18 cellular contexts compared by ENCODE assay signal in the genomic region with DNA sequence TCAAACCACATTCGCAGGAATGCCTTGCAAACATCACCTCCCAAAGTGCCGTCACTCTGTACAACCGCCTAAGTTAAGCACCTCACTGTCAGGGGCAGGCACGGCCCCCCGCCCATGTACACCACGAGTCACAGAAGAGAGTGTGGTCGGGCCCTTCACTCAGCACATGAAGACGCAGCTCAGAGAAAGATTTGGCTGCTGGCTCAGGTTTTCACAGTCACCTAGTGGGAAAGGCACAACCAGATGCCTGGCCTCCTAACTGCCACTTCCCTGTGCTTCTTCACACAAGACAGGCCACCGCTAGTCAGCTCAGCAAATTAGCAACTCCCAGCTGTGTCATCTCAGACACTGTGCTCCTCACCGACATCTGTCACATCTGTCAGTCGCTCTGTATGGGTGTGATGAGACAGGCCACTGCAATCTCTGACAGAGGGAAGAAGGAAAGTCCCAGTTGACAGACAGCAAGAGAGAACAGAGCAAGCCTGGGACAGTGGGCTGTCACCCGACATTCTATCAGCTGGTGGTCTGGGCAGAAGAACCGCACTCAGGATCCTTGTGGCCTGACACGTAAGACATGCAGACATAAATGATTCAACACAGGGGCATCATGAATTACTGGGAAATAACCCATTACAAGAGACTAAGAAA.
A peak's percentile ranks its signal among the peaks of the same experiment; 100 is the strongest.
DNase-seq lines count a peak whose midpoint lies in the region; ATAC-seq and TF ChIP-seq lines count a peak whose summit lies in the region.
"Had no signal": no experiment of that assay in that cellular context is flagged by ENCODE, and none has a peak within 500 bp of the region (broad histone marks: within the 10 kb centered on the region; RNA-seq: fewer than 3 reads in every experiment).

No MANE protein-coding gene starts in this region.

- H2AFZ ChIP-seq in PC-3 (ENCODE audit: low read length), result no peak overlapping the region
- H2AFZ ChIP-seq: hepatocyte had no signal

- CTCF ChIA-PET in activated CD8-positive, alpha-beta T cell treated with anti-CD3 and anti-CD28 coated beads for 36 hours (lab: Charles Lee), result interaction anchor here (0.8 kb wide), 1 partner anchor 128 kb away, joined by 3 read pairs; no protein-coding TSS in a partner anchor
- CTCF ChIA-PET in activated CD8-positive, alpha-beta T cell treated with anti-CD3 and anti-CD28 coated beads, Interleukin-2, amount 10 ng/mL, durations not matched to agents 7 days and 5 days (lab: Charles Lee), result no interaction called here
- CTCF ChIA-PET in PC-3 (lab: Charles Lee), result no interaction called here
- CTCF ChIA-PET in CD4-positive, alpha-beta T cell (lab: Charles Lee), result no interaction called here

- no peaks in the 10 kb centered on the region for H3K27me3 ChIP-seq in PC-3 (ENCODE audit: low read length)
- H3K27me3 ChIP-seq in CD4-positive, alpha-beta T cell (ENCODE audit: control insufficient read depth, insufficient read depth, low read length), result no peaks in the 10 kb centered on the region
- H3K27me3 ChIP-seq: hepatocyte, tibial nerve had no signal

- no TSS peak for BruUV-seq in PC-3 (replicated peaks; lab: Mats Ljungman, UMichigan)

- no peaks in the 10 kb centered on the region for H3K9me2 ChIP-seq in PC-3 (replicated peaks; ENCODE audit: low read length)

- H3K27ac ChIP-seq in PC-3 (ENCODE audit: low read length), result no peak overlapping the region
- no peak overlapping the region for H3K27ac ChIP-seq in CD4-positive, alpha-beta T cell (ENCODE audit: low read depth, low read length)
- H3K27ac ChIP-seq: hepatocyte, tibial nerve had no signal

- no peaks in the 10 kb centered on the region for H3K27me3 Mint-ChIP-seq in activated CD8-positive, alpha-beta T cell treated with anti-CD3 and anti-CD28 coated beads for 36 hours
- H3K27me3 Mint-ChIP-seq in activated CD8-positive, alpha-beta T cell treated with anti-CD3 and anti-CD28 coated beads, Interleukin-2, amount 10 ng/mL, durations not matched to agents 7 days and 5 days (ENCODE audit: low read depth), result peaks cover 2% of the 10 kb centered on the region
- no peaks in the 10 kb centered on the region for H3K27me3 Mint-ChIP-seq in glutamatergic neuron (ENCODE audit: unreplicated experiment)
- no peaks in the 10 kb centered on the region for H3K27me3 Mint-ChIP-seq in type B pancreatic cell
- H3K27me3 Mint-ChIP-seq in CD4-positive, alpha-beta T cell, result no peaks in the 10 kb centered on the region
- H3K27me3 Mint-ChIP-seq: activated naive CD8-positive, alpha-beta T cell treated with anti-CD3 and anti-CD28 coated beads, Interleukin-2, amount 10 ng/mL, durations not matched to agents 7 days and 5 days had no signal

- H3K4me3 Mint-ChIP-seq in activated CD8-positive, alpha-beta T cell treated with anti-CD3 and anti-CD28 coated beads for 36 hours, result no peak overlapping the region
- no peak overlapping the region for H3K4me3 Mint-ChIP-seq in activated CD8-positive, alpha-beta T cell treated with anti-CD3 and anti-CD28 coated beads, Interleukin-2, amount 10 ng/mL, durations not matched to agents 7 days and 5 days
- H3K4me3 Mint-ChIP-seq in glutamatergic neuron (ENCODE audit: unreplicated experiment) (no peak overlapping the region), type B pancreatic cell (no peak overlapping the region)
- H3K4me3 Mint-ChIP-seq in CD4-positive, alpha-beta T cell, result no peak overlapping the region
- H3K4me3 Mint-ChIP-seq: activated naive CD8-positive, alpha-beta T cell treated with anti-CD3 and anti-CD28 coated beads, Interleukin-2, amount 10 ng/mL, durations not matched to agents 7 days and 5 days had no signal

- no peaks in the 10 kb centered on the region for H4K20me1 ChIP-seq in PC-3 (ENCODE audit: low read length)

- no peak overlapping the region for H3K27ac Mint-ChIP-seq in activated CD8-positive, alpha-beta T cell treated with anti-CD3 and anti-CD28 coated beads for 36 hours
- no peak overlapping the region for H3K27ac Mint-ChIP-seq in activated CD8-positive, alpha-beta T cell treated with anti-CD3 and anti-CD28 coated beads, Interleukin-2, amount 10 ng/mL, durations not matched to agents 7 days and 5 days
- H3K27ac Mint-ChIP-seq in glutamatergic neuron (ENCODE audit: unreplicated experiment) (peak overlapping the region; percentile 91), type B pancreatic cell (peak overlapping the region; percentile 14)
- no peak overlapping the region for H3K27ac Mint-ChIP-seq in CD4-positive, alpha-beta T cell
- H3K27ac Mint-ChIP-seq: activated naive CD8-positive, alpha-beta T cell treated with anti-CD3 and anti-CD28 coated beads, Interleukin-2, amount 10 ng/mL, durations not matched to agents 7 days and 5 days had no signal

- intact Hi-C loops in activated CD8-positive, alpha-beta T cell treated with anti-CD3 and anti-CD28 coated beads for 36 hours (cut with micrococcal nuclease), result no loop called here
- intact Hi-C loops in PC-3 (cut with micrococcal nuclease), result no loop called here
- intact Hi-C loops in CD4-positive, alpha-beta T cell (cut with DNase I, micrococcal nuclease), result loop anchor here in 1 of 2 experiments (10.0 kb wide), 1 partner anchor 330 kb away; no protein-coding TSS in a partner anchor

- no peak overlapping the region for H3K4me3 ChIP-seq in PC-3 (ENCODE audit: low read length)
- H3K4me3 ChIP-seq: hepatocyte, tibial nerve had no signal

- peak; percentile 32 for DNase-seq in activated CD8-positive, alpha-beta T cell treated with anti-CD3 and anti-CD28 coated beads for 36 hours
- no peak for DNase-seq in activated CD8-positive, alpha-beta T cell treated with anti-CD3 and anti-CD28 coated beads, Interleukin-2, amount 10 ng/mL, durations not matched to agents 7 days and 5 days
- no peak for DNase-seq in glutamatergic neuron
- DNase-seq in type B pancreatic cell (ENCODE audit: extremely low spot score, unreplicated experiment), result no peak
- DNase-seq in PC-3, result no peak
- no peak for DNase-seq in GM13976 (ENCODE audit: low spot score)
- no peak for DNase-seq in CD4-positive, alpha-beta T cell
- DNase-seq: activated naive CD8-positive, alpha-beta T cell treated with anti-CD3 and anti-CD28 coated beads, Interleukin-2, amount 10 ng/mL, durations not matched to agents 7 days and 5 days; effector CD4-positive, alpha-beta T cell; GDM1; kidney; midbrain; MM.1S; stimulated activated CD4-positive, alpha-beta T cell treated with anti-CD3 and anti-CD28 coated beads, Interleukin-4, amount 100 ng/mL, for 24 hours had no signal

- no peaks in the 10 kb centered on the region for H3K36me3 Mint-ChIP-seq in activated CD8-positive, alpha-beta T cell treated with anti-CD3 and anti-CD28 coated beads for 36 hours (ENCODE audit: low read depth)
- H3K36me3 Mint-ChIP-seq in activated CD8-positive, alpha-beta T cell treated with anti-CD3 and anti-CD28 coated beads, Interleukin-2, amount 10 ng/mL, durations not matched to agents 7 days and 5 days (ENCODE audit: low read depth), result no peaks in the 10 kb centered on the region
- H3K36me3 Mint-ChIP-seq in glutamatergic neuron (ENCODE audit: unreplicated experiment), result no peaks in the 10 kb centered on the region
- no peaks in the 10 kb centered on the region for H3K36me3 Mint-ChIP-seq in type B pancreatic cell
- no peaks in the 10 kb centered on the region for H3K36me3 Mint-ChIP-seq in CD4-positive, alpha-beta T cell (ENCODE audit: low read depth)
- H3K36me3 Mint-ChIP-seq: activated naive CD8-positive, alpha-beta T cell treated with anti-CD3 and anti-CD28 coated beads, Interleukin-2, amount 10 ng/mL, durations not matched to agents 7 days and 5 days had no signal

- H3K9ac ChIP-seq in PC-3 (ENCODE audit: low read length), result no peak overlapping the region

- H3K4me2 ChIP-seq in PC-3 (ENCODE audit: low read length), result no peak overlapping the region
- H3K4me2 ChIP-seq: hepatocyte had no signal

- H3K9me3 Mint-ChIP-seq in activated CD8-positive, alpha-beta T cell treated with anti-CD3 and anti-CD28 coated beads for 36 hours, result no peaks in the 10 kb centered on the region
- H3K9me3 Mint-ChIP-seq in activated CD8-positive, alpha-beta T cell treated with anti-CD3 and anti-CD28 coated beads, Interleukin-2, amount 10 ng/mL, durations not matched to agents 7 days and 5 days (ENCODE audit: insufficient read depth), result no peaks in the 10 kb centered on the region
- H3K9me3 Mint-ChIP-seq in glutamatergic neuron (ENCODE audit: unreplicated experiment), result peaks cover 4% of the 10 kb centered on the region
- H3K9me3 Mint-ChIP-seq in type B pancreatic cell, result no peaks in the 10 kb centered on the region
- H3K9me3 Mint-ChIP-seq in CD4-positive, alpha-beta T cell, result no peaks in the 10 kb centered on the region
- H3K9me3 Mint-ChIP-seq: activated naive CD8-positive, alpha-beta T cell treated with anti-CD3 and anti-CD28 coated beads, Interleukin-2, amount 10 ng/mL, durations not matched to agents 7 days and 5 days had no signal

- no peaks in the 10 kb centered on the region for H3K36me3 ChIP-seq in PC-3 (ENCODE audit: low read depth, low read length)
- H3K36me3 ChIP-seq: tibial nerve had no signal

- peaks cover 2% of the 10 kb centered on the region; the same call in 1 of the 2 replicates for H3K4me1 ChIP-seq in PC-3 (ENCODE audit: insufficient read depth, low read length)
- H3K4me1 ChIP-seq: tibial nerve had no signal

- peak; percentile 68 for ATAC-seq in activated CD8-positive, alpha-beta T cell treated with anti-CD3 and anti-CD28 coated beads for 36 hours
- no peak for ATAC-seq in activated CD8-positive, alpha-beta T cell treated with anti-CD3 and anti-CD28 coated beads, Interleukin-2, amount 10 ng/mL, durations not matched to agents 7 days and 5 days
- peak; percentile 42 for ATAC-seq in HG03469 (IDR thresholded peaks at IDR 0.05; ENCODE audit: unreplicated experiment)
- no peak for ATAC-seq in PC-3
- ATAC-seq in CD4-positive, alpha-beta T cell (ENCODE audit: poor library complexity), result no peak
- ATAC-seq: activated CD4-positive, CD25-positive, alpha-beta regulatory T cell treated with anti-CD3 and anti-CD28 coated beads, Interleukin-2, amount 50 U/mL, for 24 hours had no signal

- no peaks in the 10 kb centered on the region for H3K79me2 ChIP-seq in PC-3 (ENCODE audit: low read length)
- H3K79me2 ChIP-seq: hepatocyte had no signal

- H3K9me3 ChIP-seq in PC-3 (ENCODE audit: low read length), result no peaks in the 10 kb centered on the region
- no peaks in the 10 kb centered on the region for H3K9me3 ChIP-seq in CD4-positive, alpha-beta T cell (ENCODE audit: control insufficient read depth, low read length)
- H3K9me3 ChIP-seq: tibial nerve had no signal

- TF ChIP-seq CTCF in activated CD8-positive, alpha-beta T cell treated with anti-CD3 and anti-CD28 coated beads for 36 hours (IDR thresholded peaks at IDR 0.05), result no peak
- TF ChIP-seq CTCF in glutamatergic neuron (IDR thresholded peaks at IDR 0.05; ENCODE audit: partially characterized antibody, unreplicated experiment), result no peak
- TF ChIP-seq CTCF in type B pancreatic cell (conservative IDR thresholded peaks at IDR 0.05), result no peak
- no peak for TF ChIP-seq CTCF in PC-3 (conservative IDR thresholded peaks at IDR 0.05; ENCODE audit: low read depth, low read length)
- TF ChIP-seq CTCF in GM13976 (IDR thresholded peaks at IDR 0.05; ENCODE audit: borderline replicate concordance, control extremely low read depth, extremely low read depth, insufficient read depth, missing control alignments), result no peak
- no peak for TF ChIP-seq CTCF in CD4-positive, alpha-beta T cell (IDR thresholded peaks at IDR 0.05)

- no peaks in the 10 kb centered on the region for H3K4me1 Mint-ChIP-seq in activated CD8-positive, alpha-beta T cell treated with anti-CD3 and anti-CD28 coated beads for 36 hours (ENCODE audit: low read depth)
- H3K4me1 Mint-ChIP-seq in activated CD8-positive, alpha-beta T cell treated with anti-CD3 and anti-CD28 coated beads, Interleukin-2, amount 10 ng/mL, durations not matched to agents 7 days and 5 days (ENCODE audit: low read depth), result no peaks in the 10 kb centered on the region
- peaks cover 17% of the 10 kb centered on the region for H3K4me1 Mint-ChIP-seq in glutamatergic neuron (ENCODE audit: low read depth, unreplicated experiment)
- peaks cover 10% of the 10 kb centered on the region for H3K4me1 Mint-ChIP-seq in type B pancreatic cell (ENCODE audit: unreplicated experiment)
- no peaks in the 10 kb centered on the region for H3K4me1 Mint-ChIP-seq in CD4-positive, alpha-beta T cell (ENCODE audit: low read depth)
- H3K4me1 Mint-ChIP-seq: activated naive CD8-positive, alpha-beta T cell treated with anti-CD3 and anti-CD28 coated beads, Interleukin-2, amount 10 ng/mL, durations not matched to agents 7 days and 5 days had no signal

- H3F3A ChIP-seq in PC-3 (ENCODE audit: low read length, unreplicated experiment), result no peaks in the 10 kb centered on the region

- in situ Hi-C loops in GM13976 (cut with MboI; ENCODE audit: low sequenced_read_pairs, unreplicated experiment), result no loop called here

- POLR2A ChIA-PET in activated CD8-positive, alpha-beta T cell treated with anti-CD3 and anti-CD28 coated beads for 36 hours (lab: Charles Lee), result no interaction called here
- POLR2A ChIA-PET in activated CD8-positive, alpha-beta T cell treated with anti-CD3 and anti-CD28 coated beads, Interleukin-2, amount 10 ng/mL, durations not matched to agents 7 days and 5 days (lab: Charles Lee), result interaction anchor here (0.6 kb wide), 1 partner anchor 18 kb away, joined by 4 read pairs; no protein-coding TSS in a partner anchor
- POLR2A ChIA-PET in PC-3 (lab: Charles Lee; ENCODE audit: unreplicated experiment), result no interaction called here
- POLR2A ChIA-PET in CD4-positive, alpha-beta T cell (lab: Charles Lee), result no interaction called here

Comparison
In these comparisons a context has a peak if more than half of its experiments do, and no peak if none do; other contexts are left out.
1. ATAC-seq: peak in activated CD8-positive, alpha-beta T cell treated with anti-CD3 and anti-CD28 coated beads for 36 hours (single experiment) and HG03469 (single experiment); none in activated CD8-positive, alpha-beta T cell treated with anti-CD3 and anti-CD28 coated beads, Interleukin-2, amount 10 ng/mL, durations not matched to agents 7 days and 5 days (single experiment), PC-3 (single experiment) and CD4-positive, alpha-beta T cell (single experiment).
2. H3K27ac Mint-ChIP-seq: peak in glutamatergic neuron (single experiment) and type B pancreatic cell (single experiment); none in activated CD8-positive, alpha-beta T cell treated with anti-CD3 and anti-CD28 coated beads for 36 hours (single experiment), activated CD8-positive, alpha-beta T cell treated with anti-CD3 and anti-CD28 coated beads, Interleukin-2, amount 10 ng/mL, durations not matched to agents 7 days and 5 days (single experiment) and CD4-positive, alpha-beta T cell (single experiment).